Comparison of ENCODE assay signal across 8 cellular contexts in the genomic region with DNA sequence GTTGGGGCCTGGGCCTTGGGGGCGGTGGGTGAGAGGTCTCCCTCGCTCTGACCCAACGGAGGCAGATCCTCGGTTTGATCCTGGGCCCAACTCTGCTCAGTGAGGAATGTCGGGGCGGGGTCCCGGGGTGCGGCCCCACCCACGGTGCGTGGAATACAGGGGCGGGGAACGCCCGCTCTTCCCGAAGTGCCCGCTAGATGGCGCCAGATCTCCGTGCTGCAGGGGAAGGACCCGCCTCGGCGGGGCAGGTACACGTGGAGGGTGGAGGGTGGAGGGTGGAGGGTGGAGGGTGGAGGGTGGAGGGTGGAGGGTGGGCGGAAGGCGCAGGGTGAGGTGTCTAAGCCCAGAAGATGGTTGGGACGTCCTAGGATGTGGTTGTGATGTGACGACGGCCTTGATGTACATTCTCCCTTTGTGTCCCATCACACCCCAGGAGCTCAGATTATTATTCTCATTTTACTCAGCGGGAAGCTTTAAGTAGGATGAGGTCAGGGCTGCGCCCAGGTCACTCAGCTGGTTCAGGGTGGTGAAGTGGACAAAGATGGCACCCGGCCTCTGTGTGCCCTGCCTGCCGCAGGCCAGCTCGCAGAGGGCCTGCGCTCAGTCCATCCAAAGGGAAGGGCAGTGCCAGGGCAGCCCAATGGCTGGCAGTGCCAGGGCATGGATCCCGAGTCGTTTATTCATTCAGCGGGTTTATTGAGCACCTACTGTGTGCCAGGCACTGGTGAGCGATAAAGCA. TPM values are rescaled to one million over a fixed set of nuclear protein-coding genes. Genes with fewer than 3 reads are reported as not detected.
DNase-seq lines count a peak whose midpoint lies in the region; ATAC-seq, FAIRE-seq and TF ChIP-seq lines count a peak whose summit lies in the region.

No MANE protein-coding gene starts in this region.

- POLR2A ChIA-PET in HepG2 (lab: Yijun Ruan, JAX) = interaction anchor here (0.6 to 2.0 kb wide), 5 partner anchors 9 to 86 kb away, joined by 4 to 15 read pairs (median 8); partner anchors contain the start of gene RPS14

- H4K20me1 ChIP-seq in HepG2 (ENCODE audit: insufficient read depth, low read length) = no peaks in the 10 kb centered on the region

- WGBS in HepG2 (ENCODE audit: low lambda C conversion rate) = 35% methylated on average over 16 of the region's 36 CpGs

- ATAC-seq in HG02798 (IDR thresholded peaks at IDR 0.05; ENCODE audit: poor library complexity, unreplicated experiment) (peak; percentile 79), HepG2 (peak; percentile 86)

- H2AFZ ChIP-seq in HepG2 (ENCODE audit: low read length) = no peak overlapping the region

- in situ Hi-C loops in HepG2 (cut with HindIII; ENCODE audit: extremely low pct_ligation_motif_present, low pct_unique_long_range_greater_than_20kb) = loop anchor here (5.0 to 25.0 kb wide), 3 partner anchors 63 to 203 kb away; partner anchors contain the start of gene MYOZ3

- H3K27me3 ChIP-seq in HepG2 (ENCODE audit: control insufficient read depth in 1 of 2, insufficient read depth in 2 of 2, low read length in 2 of 2) = peaks cover 2 to 7% of the 10 kb centered on the region in 2 experiments; a peak in 1 of 5 replicates

- peak overlapping the region in 2 of 3 experiments; percentile 42 to 62; a peak in 4 of 6 replicates for H3K4me3 ChIP-seq in HepG2 (replicated peaks in 1 of 3; ENCODE audit: insufficient read depth in 1 of 3, low read depth in 2 of 3, low read length in 3 of 3)

- TF ChIP-seq POLR2A in HepG2 (IDR thresholded peaks at IDR 0.05; ENCODE audit: insufficient read depth in 1 of 2, low read depth in 2 of 2, low read length in 2 of 2) = no peak

- H3K27ac ChIP-seq in HepG2 (ENCODE audit: extremely low read length, insufficient read depth, low read length) = no peak overlapping the region

- no peak for FAIRE-seq in HepG2 (lab: Jason Lieb, UNC)

- H3K4me1 ChIP-seq in HepG2 (ENCODE audit: insufficient read depth, low read length) = peaks cover 47% of the 10 kb centered on the region

- CTCF ChIA-PET in HepG2 (lab: Yijun Ruan, JAX; ENCODE audit: low intra/inter-chr PET ratio, low total read pairs) = interaction anchor here (1.4 to 2.9 kb wide), 3 partner anchors 64 to 101 kb away, joined by 6 to 51 read pairs (median 18); no protein-coding TSS in a partner anchor

- no peaks in the 10 kb centered on the region for H3K9me3 ChIP-seq in HepG2 (ENCODE audit: low read length)

- TF ChIP-seq RAD21 in HepG2 (CRISPR knock-in tag; IDR thresholded peaks at IDR 0.05) = peak; percentile 84

- no TSS peak for BruUV-seq in HepG2 (replicated peaks; lab: Mats Ljungman, UMichigan)

- intact Hi-C loops in HepG2 (cut with micrococcal nuclease; ENCODE audit: unreplicated experiment) = loop anchor here (1.0 kb wide), 2 partner anchors 64 to 85 kb away; no protein-coding TSS in a partner anchor

- TF ChIP-seq EP300 in HepG2 (IDR thresholded peaks at IDR 0.05; ENCODE audit: low read depth in 2 of 2, low read length in 2 of 2) (no peak), HepG2 (CRISPR knock-in tag; IDR thresholded peaks at IDR 0.05; ENCODE audit: borderline replicate concordance) (no peak)

- no peaks in the 10 kb centered on the region for H3K36me3 ChIP-seq in HepG2 (replicated peaks in 1 of 2; ENCODE audit: control insufficient read depth in 1 of 2, insufficient read depth in 2 of 2, low read length in 2 of 2)

- DNase-seq in SIG-M5 treated with dmso at 0.1 percent for 504 hours (lab: John Stamatoyannopoulos, UW; ENCODE audit: unreplicated experiment) (peak; percentile 66), SIG-M5 (lab: John Stamatoyannopoulos, UW) (no peak), NCI-H2171 (lab: John Stamatoyannopoulos, UW) (peak; percentile 17), HepG2 (ENCODE audit: low spot score) (peak; percentile 44)
- peak; percentile 82 to 84 for DNase-seq in activated CD4-positive, alpha-beta T cell treated with anti-CD3 and anti-CD28 coated beads for 24 hours (ENCODE audit: low read depth in 2 of 2)
- DNase-seq in central memory CD4-positive, alpha-beta T cell = peak; percentile 77
- peak; percentile 76 to 84 (median 78) for DNase-seq in stimulated activated CD4-positive, alpha-beta T cell treated with anti-CD3 and anti-CD28 coated beads, TNF-alpha, amount 100 ng/mL, for 24 hours (ENCODE audit: low read depth in 3 of 3)

- TF ChIP-seq CTCF in HepG2 (CRISPR knock-in tag; IDR thresholded peaks at IDR 0.05) = peak; percentile 92

- peak overlapping the region; percentile 78 for H3K4me2 ChIP-seq in HepG2 (ENCODE audit: low read depth, low read length)

- H3K79me2 ChIP-seq in HepG2 (ENCODE audit: insufficient read depth, low read length) = no peaks in the 10 kb centered on the region

- no peak overlapping the region for H3K9ac ChIP-seq in HepG2 (ENCODE audit: insufficient read depth, low read depth, low read length)

RNA-seq across cellular contexts. Expression of gene RPS14, which starts 9.4 kb away (rescaled TPM):
- total RNA-seq in HepG2 (2016; rRNA removed; fragmentation: Illumina TruSeq; extraction: Trizol) = 2,116 and 2,466 TPM in 2 replicates
- 3,305 and 3,520 TPM in 2 replicates for total RNA-seq in HepG2 (2016; cell fraction: cytosol; rRNA removed; fragmentation: Illumina TruSeq; extraction: Trizol; ENCODE audit: low read depth)
- 2,149 and 2,588 TPM in 2 replicates for total RNA-seq in HepG2 (2016; cell fraction: insoluble cytoplasmic fraction; rRNA removed; fragmentation: Illumina TruSeq; extraction: Trizol)
- total RNA-seq in HepG2 (2016; cell fraction: membrane; rRNA removed; fragmentation: Illumina TruSeq; extraction: Trizol) = 4,929 and 5,069 TPM in 2 replicates
- 644 and 721 TPM in 2 replicates for total RNA-seq in HepG2 (2016; cell fraction: nucleus; rRNA removed; fragmentation: Illumina TruSeq; extraction: Trizol)
- polyA plus RNA-seq in HepG2 (2011; rRNA removed) = 3,058 and 3,295 TPM in 2 replicates
- polyA plus RNA-seq in HepG2 (2011; cell fraction: cytosol; rRNA removed) = 6,315 and 8,239 TPM in 2 replicates
- 1,184 and 1,580 TPM in 2 replicates for polyA plus RNA-seq in HepG2 (2011; cell fraction: nucleus; rRNA removed)
- 3,506 and 4,895 TPM in 2 replicates for polyA plus RNA-seq in HepG2 (2012)
- 3,347 and 3,785 TPM in 2 replicates for polyA plus RNA-seq in HepG2 (2016; cell fraction: cytosol; fragmentation: Illumina TruSeq; extraction: Trizol; ENCODE audit: low read depth)
- 2,246 and 2,277 TPM in 2 replicates for polyA plus RNA-seq in HepG2 (2016; cell fraction: insoluble cytoplasmic fraction; fragmentation: Illumina TruSeq; extraction: Trizol; ENCODE audit: low read depth)
- polyA plus RNA-seq in HepG2 (2016; cell fraction: membrane; fragmentation: Illumina TruSeq; extraction: Trizol; ENCODE audit: low read depth) = 4,452 and 4,569 TPM in 2 replicates
- 1,056 and 1,136 TPM in 2 replicates for polyA plus RNA-seq in HepG2 (2016; cell fraction: nucleus; fragmentation: Illumina TruSeq; extraction: Trizol; ENCODE audit: insufficient read depth, low read depth)
- polyA minus RNA-seq in HepG2 (2011; rRNA and poly(A)+ RNA removed; ENCODE audit: low replicate concordance) = 795 and 1,496 TPM in 2 replicates
- polyA minus RNA-seq in HepG2 (2011; cell fraction: cytosol; rRNA and poly(A)+ RNA removed) = 375 and 432 TPM in 2 replicates
- 180 and 283 TPM in 2 replicates for polyA minus RNA-seq in HepG2 (2011; cell fraction: nucleus; rRNA and poly(A)+ RNA removed)

RNA-seq across cellular contexts. Expression of gene CD74, which starts 46.3 kb away (rescaled TPM):
- total RNA-seq in HepG2 (2016; rRNA removed; fragmentation: Illumina TruSeq; extraction: Trizol) = 30.1 and 84.4 TPM in 2 replicates
- 19.1 and 22.1 TPM in 2 replicates for total RNA-seq in HepG2 (2016; cell fraction: cytosol; rRNA removed; fragmentation: Illumina TruSeq; extraction: Trizol; ENCODE audit: low read depth)
- 30.1 and 86.9 TPM in 2 replicates for total RNA-seq in HepG2 (2016; cell fraction: insoluble cytoplasmic fraction; rRNA removed; fragmentation: Illumina TruSeq; extraction: Trizol)
- 23.8 and 31.1 TPM in 2 replicates for total RNA-seq in HepG2 (2016; cell fraction: membrane; rRNA removed; fragmentation: Illumina TruSeq; extraction: Trizol)
- 88.0 and 96.2 TPM in 2 replicates for total RNA-seq in HepG2 (2016; cell fraction: nucleus; rRNA removed; fragmentation: Illumina TruSeq; extraction: Trizol)
- polyA plus RNA-seq in HepG2 (2011; rRNA removed) = 34.1 and 56.4 TPM in 2 replicates
- polyA plus RNA-seq in HepG2 (2011; cell fraction: cytosol; rRNA removed) = 24.7 and 30.8 TPM in 2 replicates
- polyA plus RNA-seq in HepG2 (2011; cell fraction: nucleus; rRNA removed) = 26.5 and 30.9 TPM in 2 replicates
- 73.1 and 87.1 TPM in 2 replicates for polyA plus RNA-seq in HepG2 (2012)
- polyA plus RNA-seq in HepG2 (2016; cell fraction: cytosol; fragmentation: Illumina TruSeq; extraction: Trizol; ENCODE audit: low read depth) = 44.1 and 51.7 TPM in 2 replicates
- 52.1 and 69.3 TPM in 2 replicates for polyA plus RNA-seq in HepG2 (2016; cell fraction: insoluble cytoplasmic fraction; fragmentation: Illumina TruSeq; extraction: Trizol; ENCODE audit: low read depth)
- polyA plus RNA-seq in HepG2 (2016; cell fraction: membrane; fragmentation: Illumina TruSeq; extraction: Trizol; ENCODE audit: low read depth) = 51.1 and 54.1 TPM in 2 replicates
- 232 and 243 TPM in 2 replicates for polyA plus RNA-seq in HepG2 (2016; cell fraction: nucleus; fragmentation: Illumina TruSeq; extraction: Trizol; ENCODE audit: insufficient read depth, low read depth)
- polyA minus RNA-seq in HepG2 (2011; rRNA and poly(A)+ RNA removed; ENCODE audit: low replicate concordance) = 2.5 and 52.0 TPM in 2 replicates
- 21.3 and 26.3 TPM in 2 replicates for polyA minus RNA-seq in HepG2 (2011; cell fraction: cytosol; rRNA and poly(A)+ RNA removed)
- 11.5 and 16.5 TPM in 2 replicates for polyA minus RNA-seq in HepG2 (2011; cell fraction: nucleus; rRNA and poly(A)+ RNA removed)

RNA-seq across cellular contexts. Expression of gene NDST1, which starts 48.9 kb away (rescaled TPM):
- total RNA-seq in HepG2 (2016; rRNA removed; fragmentation: Illumina TruSeq; extraction: Trizol) = 22.1 and 26.2 TPM in 2 replicates
- 6.5 and 8.8 TPM in 2 replicates for total RNA-seq in HepG2 (2016; cell fraction: cytosol; rRNA removed; fragmentation: Illumina TruSeq; extraction: Trizol; ENCODE audit: low read depth)
- total RNA-seq in HepG2 (2016; cell fraction: insoluble cytoplasmic fraction; rRNA removed; fragmentation: Illumina TruSeq; extraction: Trizol) = 19.6 and 25.2 TPM in 2 replicates
- 16.4 and 18.4 TPM in 2 replicates for total RNA-seq in HepG2 (2016; cell fraction: membrane; rRNA removed; fragmentation: Illumina TruSeq; extraction: Trizol)
- 25.2 and 29.3 TPM in 2 replicates for total RNA-seq in HepG2 (2016; cell fraction: nucleus; rRNA removed; fragmentation: Illumina TruSeq; extraction: Trizol)
- 23.8 and 35.0 TPM in 2 replicates for polyA plus RNA-seq in HepG2 (2011; rRNA removed)
- 18.9 and 20.3 TPM in 2 replicates for polyA plus RNA-seq in HepG2 (2011; cell fraction: cytosol; rRNA removed)
- polyA plus RNA-seq in HepG2 (2011; cell fraction: nucleus; rRNA removed) = 67.6 and 71.1 TPM in 2 replicates
- 36.0 and 40.8 TPM in 2 replicates for polyA plus RNA-seq in HepG2 (2012)
- 2.7 and 3.1 TPM in 2 replicates for polyA plus RNA-seq in HepG2 (2016; cell fraction: cytosol; fragmentation: Illumina TruSeq; extraction: Trizol; ENCODE audit: low read depth)
- 15.4 and 18.3 TPM in 2 replicates for polyA plus RNA-seq in HepG2 (2016; cell fraction: insoluble cytoplasmic fraction; fragmentation: Illumina TruSeq; extraction: Trizol; ENCODE audit: low read depth)
- polyA plus RNA-seq in HepG2 (2016; cell fraction: membrane; fragmentation: Illumina TruSeq; extraction: Trizol; ENCODE audit: low read depth) = 7.8 TPM in 2 replicates
- 29.1 and 30.9 TPM in 2 replicates for polyA plus RNA-seq in HepG2 (2016; cell fraction: nucleus; fragmentation: Illumina TruSeq; extraction: Trizol; ENCODE audit: insufficient read depth, low read depth)
- 12.5 and 73.9 TPM in 2 replicates for polyA minus RNA-seq in HepG2 (2011; rRNA and poly(A)+ RNA removed; ENCODE audit: low replicate concordance)
- 20.8 and 29.5 TPM in 2 replicates for polyA minus RNA-seq in HepG2 (2011; cell fraction: cytosol; rRNA and poly(A)+ RNA removed)
- 55.1 and 55.2 TPM in 2 replicates for polyA minus RNA-seq in HepG2 (2011; cell fraction: nucleus; rRNA and poly(A)+ RNA removed)
